9 cellular contexts compared by ENCODE assay signal in the genomic region with DNA sequence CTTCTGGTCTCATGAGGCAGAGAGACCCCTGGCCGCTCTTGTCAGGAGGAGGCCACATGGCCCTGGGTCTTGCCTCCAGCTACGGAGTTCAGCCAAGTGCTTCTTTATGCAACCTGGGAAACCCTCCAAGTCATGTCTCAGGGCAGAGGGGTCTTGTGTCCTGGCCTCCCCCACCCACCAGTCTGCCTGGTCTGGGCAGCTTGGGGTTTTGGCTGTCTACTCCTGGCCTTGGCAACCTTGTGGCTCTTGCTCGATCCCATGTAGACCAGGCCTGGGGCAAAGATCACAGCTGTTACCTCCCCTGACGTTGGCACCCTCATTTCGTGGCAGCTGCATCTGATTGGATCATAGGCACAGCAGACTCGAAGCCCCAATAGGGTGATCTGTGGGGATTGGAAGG. TPM values are rescaled to one million over a fixed set of nuclear protein-coding genes. Genes with fewer than 3 reads are reported as not detected.
A peak's percentile ranks its signal among the peaks of the same experiment; 100 is the strongest.
DNase-seq lines count a peak whose midpoint lies in the region; ATAC-seq and TF ChIP-seq lines count a peak whose summit lies in the region.
"Had no signal": no experiment of that assay in that cellular context is flagged by ENCODE, and none has a peak within 500 bp of the region (broad histone marks: within the 10 kb centered on the region; RNA-seq: fewer than 3 reads in every experiment).

No MANE protein-coding gene starts in this region.

- WGBS in prostate gland: 65% methylated on average over 6 of the region's 6 CpGs

- no peaks in the 10 kb centered on the region for H3K9me3 Mint-ChIP-seq in CD8-positive, alpha-beta memory T cell
- H3K9me3 Mint-ChIP-seq in effector memory CD8-positive, alpha-beta T cell: no peaks in the 10 kb centered on the region

- intact Hi-C loops in prostate gland (cut with DNase I): loop anchor here (2.0 kb wide), 1 partner anchor 29 kb away; the partner anchor contains the start of gene JADE2

- no peak for DNase-seq in CD8-positive, alpha-beta memory T cell
- DNase-seq in M059J (ENCODE audit: low read depth): peak; percentile 35
- DNase-seq in effector memory CD8-positive, alpha-beta T cell: no peak
- DNase-seq in prostate gland (ENCODE audit: low spot score): no peak
- DNase-seq in NCI-H187 (lab: John Stamatoyannopoulos, UW): no peak
- no peak for DNase-seq in inferior parietal cortex (ENCODE audit: extremely low spot score)

- no peaks in the 10 kb centered on the region for H3K9me3 ChIP-seq in CD8-positive, alpha-beta memory T cell (ENCODE audit: low read length)
- no peaks in the 10 kb centered on the region for H3K9me3 ChIP-seq in prostate gland
- H3K9me3 ChIP-seq: HAP-1 had no signal

- TF ChIP-seq POLR2A in prostate gland (IDR thresholded peaks at IDR 0.05): no peak

- H3K4me3 Mint-ChIP-seq in CD8-positive, alpha-beta memory T cell: peak overlapping the region in 2 of 7 donors; percentile 47 to 62
- peak overlapping the region in 1 of 2 donors; percentile 24 for H3K4me3 Mint-ChIP-seq in effector memory CD8-positive, alpha-beta T cell

- TF ChIP-seq CTCF in prostate gland (IDR thresholded peaks at IDR 0.05): no peak

- H3K27ac Mint-ChIP-seq in CD8-positive, alpha-beta memory T cell: peak overlapping the region; percentile 74 to 98 (median 93)
- peak overlapping the region; percentile 78 to 87 for H3K27ac Mint-ChIP-seq in effector memory CD8-positive, alpha-beta T cell

- peaks cover 51 to 68% (median 62%) of the 10 kb centered on the region in 3 donors for H3K4me1 Mint-ChIP-seq in CD8-positive, alpha-beta memory T cell
- peaks cover 55 to 60% of the 10 kb centered on the region in 2 donors for H3K4me1 Mint-ChIP-seq in effector memory CD8-positive, alpha-beta T cell (ENCODE audit: low read depth in 2 of 2)

- CTCF ChIA-PET in CD8-positive, alpha-beta memory T cell (lab: Charles Lee): interaction anchor here (1.2 to 1.6 kb wide), 4 partner anchors 13 to 251 kb away, joined by 3 to 6 read pairs (median 3); no protein-coding TSS in a partner anchor

- no peak overlapping the region for H3K4me3 ChIP-seq in CD8-positive, alpha-beta memory T cell (ENCODE audit: low read length)
- no peak overlapping the region for H3K4me3 ChIP-seq in prostate gland
- H3K4me3 ChIP-seq: HAP-1 had no signal

- H3K27me3 Mint-ChIP-seq in CD8-positive, alpha-beta memory T cell: peaks cover 0 to 1% of the 10 kb centered on the region in 2 donors
- H3K27me3 Mint-ChIP-seq in effector memory CD8-positive, alpha-beta T cell: no peaks in the 10 kb centered on the region

- peaks cover 0 to 72% (median 7%) of the 10 kb centered on the region in 3 donors for H3K36me3 Mint-ChIP-seq in CD8-positive, alpha-beta memory T cell
- peaks cover 67% of the 10 kb centered on the region for H3K36me3 Mint-ChIP-seq in effector memory CD8-positive, alpha-beta T cell (ENCODE audit: insufficient read depth)

- POLR2A ChIA-PET in CD8-positive, alpha-beta memory T cell (lab: Charles Lee): interaction anchor here (0.6 kb wide), 1 partner anchor 1502 kb away, joined by 3 read pairs; the partner anchor contains the start of gene HSPA4

- no peak overlapping the region for H3K27ac ChIP-seq in CD8-positive, alpha-beta memory T cell (ENCODE audit: low read depth, low read length)
- peak overlapping the region; percentile 44 to 69 for H3K27ac ChIP-seq in prostate gland

- peaks cover 38% of the 10 kb centered on the region for H3K36me3 ChIP-seq in CD8-positive, alpha-beta memory T cell (ENCODE audit: insufficient read depth, low read length)
- peaks cover 0 to 2% of the 10 kb centered on the region in 2 donors for H3K36me3 ChIP-seq in prostate gland

- no peaks in the 10 kb centered on the region for H3K27me3 ChIP-seq in CD8-positive, alpha-beta memory T cell (ENCODE audit: insufficient read depth, low read length, poor library complexity, severe bottlenecking)
- H3K27me3 ChIP-seq in prostate gland (replicated peaks; ENCODE audit: insufficient read depth): no peaks in the 10 kb centered on the region

- H3K4me1 ChIP-seq in CD8-positive, alpha-beta memory T cell (ENCODE audit: insufficient read depth, low read length): peaks cover 45% of the 10 kb centered on the region
- H3K4me1 ChIP-seq in prostate gland (replicated peaks): peaks cover 14% of the 10 kb centered on the region
- H3K4me1 ChIP-seq: HAP-1 had no signal

- ATAC-seq in effector memory CD8-positive, alpha-beta T cell (replicated peaks): no peak
- ATAC-seq in HG03159 (IDR thresholded peaks at IDR 0.05; ENCODE audit: unreplicated experiment): no peak
- no peak for ATAC-seq in GM19328 (IDR thresholded peaks at IDR 0.05; ENCODE audit: unreplicated experiment)

RNA-seq across cellular contexts. Expression of gene JADE2, which starts 28.3 kb away (rescaled TPM):
- 100 to 1,000 TPM; 105 to 107 TPM for total RNA-seq in CD8-positive, alpha-beta memory T cell
- polyA plus RNA-seq in CD8-positive, alpha-beta memory T cell: 47.1 TPM
- 19.8 and 34.4 TPM in 2 replicates for total RNA-seq in M059J (2014; rRNA removed; shearing (Covaris generic))
- total RNA-seq in prostate gland: 10 to 100 TPM; 63.4 to 87.1 TPM
